Comparison of ENCODE assay signal across 28 cellular contexts in genomic region chr20:40203032-40203431, GRCh38.
"Had no signal": no experiment of that assay in that cellular context is flagged by ENCODE, and none has a peak within 500 bp of the region (broad histone marks: within the 10 kb centered on the region; RNA-seq: fewer than 3 reads in every experiment).

No MANE protein-coding gene starts in this region.

- H3K27me3 ChIP-seq: colonic mucosa, esophagus muscularis mucosa, esophagus squamous epithelium, foreskin keratinocyte, gastrocnemius medialis, gastroesophageal sphincter had no signal

- H3K4me3 ChIP-seq: colonic mucosa, coronary artery, dorsolateral prefrontal cortex, esophagus muscularis mucosa, esophagus squamous epithelium, gastrocnemius medialis, gastroesophageal sphincter, heart left ventricle, heart right ventricle had no signal

- DNase-seq: colonic mucosa; cortex of kidney; dermis blood vessel endothelial cell; dorsolateral prefrontal cortex; effector CD4-positive, alpha-beta T cell; effector CD8-positive, alpha-beta T cell; effector memory CD4-positive, alpha-beta T cell; effector memory CD8-positive, alpha-beta T cell; endodermal cell; erythroblast; esophagus squamous epithelium; foreskin fibroblast; foreskin keratinocyte; foreskin melanocyte; gastrocnemius medialis; glutamatergic neuron; head of caudate nucleus; heart left ventricle; heart right ventricle had no signal

- H3K4me1 ChIP-seq: colonic mucosa, foreskin keratinocyte, gastrocnemius medialis, gastroesophageal sphincter had no signal

- H3K9me3 ChIP-seq: colonic mucosa, esophagus muscularis mucosa, esophagus squamous epithelium, gastroesophageal sphincter had no signal

- FAIRE-seq: colon, endometrium, endothelial cell of umbilical vein, frontal cortex had no signal

- ATAC-seq: effector memory CD8-positive, alpha-beta T cell; esophagus mucosa; foreskin keratinocyte; gastrocnemius medialis; gastroesophageal sphincter; heart left ventricle; heart right ventricle had no signal

- H3K36me3 ChIP-seq: colonic mucosa, esophagus muscularis mucosa, esophagus squamous epithelium, gastrocnemius medialis, gastroesophageal sphincter, heart left ventricle, heart right ventricle had no signal

- H3K27ac ChIP-seq: colonic mucosa, coronary artery, dorsolateral prefrontal cortex, epithelial cell of prostate, esophagus muscularis mucosa, esophagus squamous epithelium, foreskin keratinocyte, gastrocnemius medialis, gastroesophageal sphincter, heart left ventricle, heart right ventricle had no signal
